In the genomic region with DNA sequence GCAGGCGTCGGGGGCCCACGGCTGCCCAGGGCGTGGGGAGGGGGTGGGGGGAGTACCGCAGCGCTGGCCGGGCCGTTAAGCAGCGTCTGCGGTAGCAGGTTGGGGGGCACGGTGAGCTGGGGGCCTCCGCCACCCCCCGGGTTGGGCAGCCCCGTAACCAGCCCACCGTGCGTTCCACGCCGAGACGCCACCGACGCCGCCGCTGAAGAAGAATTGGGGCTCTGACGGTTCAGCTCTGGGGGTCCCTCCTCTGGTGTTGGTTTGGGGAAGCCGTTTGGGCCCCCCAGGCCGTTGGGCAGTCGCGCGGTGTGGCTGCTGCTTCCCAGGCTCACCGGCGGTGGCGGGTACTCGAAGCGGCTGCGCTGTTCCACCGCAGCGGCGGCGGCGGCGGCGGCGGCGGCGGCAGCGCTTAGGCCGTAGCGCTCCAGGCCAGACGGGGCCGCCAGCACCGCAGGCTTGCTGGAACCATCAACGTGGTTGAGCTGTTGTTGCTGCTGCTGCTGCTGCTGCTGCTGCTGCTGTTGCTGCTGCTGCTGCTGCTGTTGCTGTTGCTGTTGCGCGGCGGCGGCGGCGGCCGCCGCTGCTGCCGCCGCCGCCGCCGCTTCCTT, we compare ENCODE assay signal across 8 cellular contexts. TPM values are rescaled to one million over a fixed set of nuclear protein-coding genes. Genes with fewer than 3 reads are reported as not detected.
DNase-seq lines count a peak whose midpoint lies in the region; ATAC-seq and TF ChIP-seq lines count a peak whose summit lies in the region.

No MANE protein-coding gene starts in this region.

- H3K4me3 ChIP-seq in fibroblast of lung (replicated peaks in 1 of 4; ENCODE audit: control extremely low read depth in 1 of 4, insufficient read depth in 1 of 4, low read depth in 3 of 4, low read length in 4 of 4): peak overlapping the region; percentile 72 to 99 (median 96)
- H3K4me3 ChIP-seq in neural cell (ENCODE audit: low read length): peak overlapping the region; percentile 96

- DNase-seq in COLO668 (lab: John Stamatoyannopoulos, UW; ENCODE audit: unreplicated experiment) (peak; percentile 79), NCI-H1694 treated with DMSO at 0.1 percent for 48 hours (lab: John Stamatoyannopoulos, UW) (peak; percentile 52), fibroblast of lung (ENCODE audit: low read depth in 2 of 2) (peak; percentile 56 to 57)
- peak; percentile 41 for DNase-seq in activated T-cell treated with anti-CD3 and anti-CD28 coated beads, Interleukin-2, amount 50 U/mL, for 4 hours

- H3K79me2 ChIP-seq in fibroblast of lung (ENCODE audit: control insufficient read depth, insufficient read depth, low read length) (peaks cover 44% of the 10 kb centered on the region), neural cell (replicated peaks; ENCODE audit: insufficient read depth, low read length) (peaks cover 58% of the 10 kb centered on the region)

- TF ChIP-seq RAD21 in neural cell (conservative IDR thresholded peaks at IDR 0.05): peak; percentile 60

- peak overlapping the region; percentile 93 for H3K4me3 Mint-ChIP-seq in activated T-cell treated with anti-CD3 and anti-CD28 coated beads, Interleukin-2, amount 50 U/mL, for 4 hours

- H3K4me1 Mint-ChIP-seq in activated T-cell treated with anti-CD3 and anti-CD28 coated beads, Interleukin-2, amount 50 U/mL, for 4 hours (ENCODE audit: low read depth): peaks cover 61% of the 10 kb centered on the region

- no peak for TF ChIP-seq CTCF in fibroblast of lung (conservative IDR thresholded peaks at IDR 0.05 in 1 of 2, IDR thresholded peaks at IDR 0.05 in 1 of 2; ENCODE audit: low read depth in 1 of 2, low read length in 2 of 2)
- peak; percentile 51 for TF ChIP-seq CTCF in neural cell (IDR thresholded peaks at IDR 0.05; ENCODE audit: poor library complexity, severe bottlenecking)

- peaks cover 9% of the 10 kb centered on the region for H3F3A ChIP-seq in neural cell (ENCODE audit: insufficient read depth, low read length, poor library complexity, severe bottlenecking)

- peak overlapping the region; percentile 99 for H3K9ac ChIP-seq in fibroblast of lung (ENCODE audit: insufficient read depth, low read length)
- peak overlapping the region; percentile 100 for H3K9ac ChIP-seq in neural cell (ENCODE audit: low read length)

- H3K27ac ChIP-seq in fibroblast of lung (ENCODE audit: insufficient read depth, low read length): peak overlapping the region; percentile 98
- H3K27ac ChIP-seq in neural cell (ENCODE audit: low read length): peak overlapping the region; percentile 98

- H3K9me3 ChIP-seq in fibroblast of lung (ENCODE audit: control insufficient read depth, insufficient read depth, low read depth, low read length) (no peaks in the 10 kb centered on the region), neural cell (ENCODE audit: low read length) (no peaks in the 10 kb centered on the region)

- H3K4me1 ChIP-seq in fibroblast of lung (ENCODE audit: control insufficient read depth, extremely low read depth, insufficient read depth, low read length): peaks cover 22% of the 10 kb centered on the region

- no peaks in the 10 kb centered on the region for H4K20me1 ChIP-seq in fibroblast of lung (ENCODE audit: control insufficient read depth, extremely low read depth, insufficient read depth, low read length)
- peaks cover 8% of the 10 kb centered on the region for H4K20me1 ChIP-seq in neural cell (ENCODE audit: insufficient read depth)

- no peaks in the 10 kb centered on the region for H3K9me2 ChIP-seq in neural cell (ENCODE audit: insufficient read depth, low read length)

- TF ChIP-seq EP300 in neural cell (conservative IDR thresholded peaks at IDR 0.05; ENCODE audit: poor library complexity, severe bottlenecking): no peak

- H3K4me2 ChIP-seq in fibroblast of lung (ENCODE audit: extremely low read depth, insufficient read depth, low read length) (peak overlapping the region; percentile 86), neural cell (ENCODE audit: low read length) (peak overlapping the region; percentile 96)

- ATAC-seq in GM21381 (IDR thresholded peaks at IDR 0.05; ENCODE audit: unreplicated experiment): peak; percentile 14
- ATAC-seq in activated T-cell treated with anti-CD3 and anti-CD28 coated beads, Interleukin-2, amount 50 U/mL, for 4 hours: peak; percentile 12 to 16
- ATAC-seq in HG02852 (IDR thresholded peaks at IDR 0.05; ENCODE audit: unreplicated experiment): no peak
- no peak for ATAC-seq in GM18519 (IDR thresholded peaks at IDR 0.05; ENCODE audit: low FRiP score, unreplicated experiment)

- H3K9me3 Mint-ChIP-seq in activated T-cell treated with anti-CD3 and anti-CD28 coated beads, Interleukin-2, amount 50 U/mL, for 4 hours: no peaks in the 10 kb centered on the region

- no peak overlapping the region for H2AFZ ChIP-seq in fibroblast of lung (ENCODE audit: low read length)
- H2AFZ ChIP-seq in neural cell (ENCODE audit: low read depth, low read length): no peak overlapping the region

- no peaks in the 10 kb centered on the region for H3K27me3 Mint-ChIP-seq in activated T-cell treated with anti-CD3 and anti-CD28 coated beads, Interleukin-2, amount 50 U/mL, for 4 hours (ENCODE audit: low read depth)

- peaks cover 12% of the 10 kb centered on the region for H3K36me3 ChIP-seq in fibroblast of lung (ENCODE audit: control insufficient read depth, insufficient read depth, low read length)
- H3K36me3 ChIP-seq in neural cell (ENCODE audit: insufficient read depth, low read length): peaks cover 6% of the 10 kb centered on the region

- H3K36me3 Mint-ChIP-seq in activated T-cell treated with anti-CD3 and anti-CD28 coated beads, Interleukin-2, amount 50 U/mL, for 4 hours (ENCODE audit: insufficient read depth): peaks cover 7% of the 10 kb centered on the region

- H3K27me3 ChIP-seq in fibroblast of lung (ENCODE audit: control insufficient read depth, insufficient read depth, low read length) (no peaks in the 10 kb centered on the region), neural cell (ENCODE audit: insufficient read depth, low read depth, low read length) (no peaks in the 10 kb centered on the region)

TF ChIP-seq in neural cell, 6 proteins besides CTCF, POLR2A, EP300 and RAD21:
- TF ChIP-seq POLR2AphosphoS5 (IDR thresholded peaks at IDR 0.05): peak; percentile 9
- TF ChIP-seq SMC3 (conservative IDR thresholded peaks at IDR 0.05; ENCODE audit: poor library complexity): peak; percentile 60
- no peak for TF ChIP-seq MXI1 (conservative IDR thresholded peaks at IDR 0.05; ENCODE audit: poor library complexity, severe bottlenecking)
- no peak for TF ChIP-seq EZH2 (IDR thresholded peaks at IDR 0.05; ENCODE audit: borderline replicate concordance, insufficient read depth, low read length, poor library complexity, severe bottlenecking)
- no peak for TF ChIP-seq TAF1 (IDR thresholded peaks at IDR 0.05; ENCODE audit: low read depth)
- TF ChIP-seq, protein P1, sequence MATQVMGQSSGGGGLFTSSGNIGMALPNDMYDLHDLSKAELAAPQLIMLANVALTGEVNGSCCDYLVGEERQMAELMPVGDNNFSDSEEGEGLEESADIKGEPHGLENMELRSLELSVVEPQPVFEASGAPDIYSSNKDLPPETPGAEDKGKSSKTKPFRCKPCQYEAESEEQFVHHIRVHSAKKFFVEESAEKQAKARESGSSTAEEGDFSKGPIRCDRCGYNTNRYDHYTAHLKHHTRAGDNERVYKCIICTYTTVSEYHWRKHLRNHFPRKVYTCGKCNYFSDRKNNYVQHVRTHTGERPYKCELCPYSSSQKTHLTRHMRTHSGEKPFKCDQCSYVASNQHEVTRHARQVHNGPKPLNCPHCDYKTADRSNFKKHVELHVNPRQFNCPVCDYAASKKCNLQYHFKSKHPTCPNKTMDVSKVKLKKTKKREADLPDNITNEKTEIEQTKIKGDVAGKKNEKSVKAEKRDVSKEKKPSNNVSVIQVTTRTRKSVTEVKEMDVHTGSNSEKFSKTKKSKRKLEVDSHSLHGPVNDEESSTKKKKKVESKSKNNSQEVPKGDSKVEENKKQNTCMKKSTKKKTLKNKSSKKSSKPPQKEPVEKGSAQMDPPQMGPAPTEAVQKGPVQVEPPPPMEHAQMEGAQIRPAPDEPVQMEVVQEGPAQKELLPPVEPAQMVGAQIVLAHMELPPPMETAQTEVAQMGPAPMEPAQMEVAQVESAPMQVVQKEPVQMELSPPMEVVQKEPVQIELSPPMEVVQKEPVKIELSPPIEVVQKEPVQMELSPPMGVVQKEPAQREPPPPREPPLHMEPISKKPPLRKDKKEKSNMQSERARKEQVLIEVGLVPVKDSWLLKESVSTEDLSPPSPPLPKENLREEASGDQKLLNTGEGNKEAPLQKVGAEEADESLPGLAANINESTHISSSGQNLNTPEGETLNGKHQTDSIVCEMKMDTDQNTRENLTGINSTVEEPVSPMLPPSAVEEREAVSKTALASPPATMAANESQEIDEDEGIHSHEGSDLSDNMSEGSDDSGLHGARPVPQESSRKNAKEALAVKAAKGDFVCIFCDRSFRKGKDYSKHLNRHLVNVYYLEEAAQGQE (IDR thresholded peaks at IDR 0.05; ENCODE audit: borderline replicate concordance): peak; percentile 1

RNA-seq across cellular contexts. Expression of a gene that starts 1.5 kb away (rescaled TPM):
- 10 to 100 TPM; 29.5 to 37.1 (median 32.7) TPM for total RNA-seq in activated T-cell treated with anti-CD3 and anti-CD28 coated beads, Interleukin-2, amount 50 U/mL, for 4 hours
- total RNA-seq in fibroblast of lung: 36.0 and 45.9 TPM in 2 replicates
- polyA plus RNA-seq in fibroblast of lung (9.8 and 13.1 TPM in 2 replicates), neural cell (42.9 and 46.5 TPM in 2 replicates)
- 23.8 and 31.3 TPM in 2 replicates for polyA plus RNA-seq in fibroblast of lung (2012)
- polyA minus RNA-seq in fibroblast of lung (ENCODE audit: low replicate concordance) (10.8 and 15.9 TPM in 2 replicates), neural cell (97.2 and 123 TPM in 2 replicates)

Comparison
In these comparisons a context has a peak if more than half of its experiments do, and no peak if none do; other contexts are left out.
1. ATAC-seq: peak in GM21381 (single experiment) and activated T-cell treated with anti-CD3 and anti-CD28 coated beads, Interleukin-2, amount 50 U/mL, for 4 hours (2 of 2); none in HG02852 (single experiment) and GM18519 (single experiment).
2. Peak in every context shown above with its lines, with median percentiles within 50 percentile points of each other: DNase-seq.